ENCODE assay signal across 1 cellular context in the genomic region with DNA sequence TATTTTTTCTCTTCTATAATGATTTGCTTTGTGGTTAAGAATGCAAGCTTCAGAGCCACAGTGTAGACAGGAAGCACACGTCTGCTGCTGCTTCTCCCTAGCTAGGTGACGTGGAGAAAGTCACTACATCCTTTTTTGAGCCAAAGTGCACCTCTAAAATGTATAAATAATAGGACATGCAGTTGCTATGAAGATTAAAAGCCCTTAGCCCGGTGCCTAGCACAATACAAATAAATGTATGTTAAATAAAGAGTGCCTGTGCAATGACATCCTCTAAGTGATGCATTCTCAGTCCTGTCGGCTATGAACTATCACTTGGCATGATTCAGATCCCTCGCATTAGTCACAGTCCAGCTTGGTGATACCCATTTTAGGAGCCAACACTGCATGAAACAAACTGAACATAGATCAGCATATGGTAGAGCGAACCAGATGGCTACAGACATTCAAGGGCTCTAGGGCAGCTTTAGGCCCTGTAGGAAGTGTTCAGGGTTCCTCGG.
TF ChIP-seq lines count a peak whose summit lies in the region.

No MANE protein-coding gene starts in this region.

TF ChIP-seq in IMR-90, 13 proteins besides CTCF, POLR2A, EP300 and RAD21 (continued from another document):
- TF ChIP-seq, protein P1, sequence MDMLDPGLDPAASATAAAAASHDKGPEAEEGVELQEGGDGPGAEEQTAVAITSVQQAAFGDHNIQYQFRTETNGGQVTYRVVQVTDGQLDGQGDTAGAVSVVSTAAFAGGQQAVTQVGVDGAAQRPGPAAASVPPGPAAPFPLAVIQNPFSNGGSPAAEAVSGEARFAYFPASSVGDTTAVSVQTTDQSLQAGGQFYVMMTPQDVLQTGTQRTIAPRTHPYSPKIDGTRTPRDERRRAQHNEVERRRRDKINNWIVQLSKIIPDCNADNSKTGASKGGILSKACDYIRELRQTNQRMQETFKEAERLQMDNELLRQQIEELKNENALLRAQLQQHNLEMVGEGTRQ (IDR thresholded peaks at IDR 0.05; ENCODE audit: low read depth, low read length): peak; percentile 50; the same call in 1 of the 2 replicates
- no peak for TF ChIP-seq CHD1 (IDR thresholded peaks at IDR 0.05; ENCODE audit: low read depth, low read length)
TF ChIP-seq in IMR-90: peak in this region for 5.
